8 cellular contexts compared by ENCODE assay signal in the genomic region with DNA sequence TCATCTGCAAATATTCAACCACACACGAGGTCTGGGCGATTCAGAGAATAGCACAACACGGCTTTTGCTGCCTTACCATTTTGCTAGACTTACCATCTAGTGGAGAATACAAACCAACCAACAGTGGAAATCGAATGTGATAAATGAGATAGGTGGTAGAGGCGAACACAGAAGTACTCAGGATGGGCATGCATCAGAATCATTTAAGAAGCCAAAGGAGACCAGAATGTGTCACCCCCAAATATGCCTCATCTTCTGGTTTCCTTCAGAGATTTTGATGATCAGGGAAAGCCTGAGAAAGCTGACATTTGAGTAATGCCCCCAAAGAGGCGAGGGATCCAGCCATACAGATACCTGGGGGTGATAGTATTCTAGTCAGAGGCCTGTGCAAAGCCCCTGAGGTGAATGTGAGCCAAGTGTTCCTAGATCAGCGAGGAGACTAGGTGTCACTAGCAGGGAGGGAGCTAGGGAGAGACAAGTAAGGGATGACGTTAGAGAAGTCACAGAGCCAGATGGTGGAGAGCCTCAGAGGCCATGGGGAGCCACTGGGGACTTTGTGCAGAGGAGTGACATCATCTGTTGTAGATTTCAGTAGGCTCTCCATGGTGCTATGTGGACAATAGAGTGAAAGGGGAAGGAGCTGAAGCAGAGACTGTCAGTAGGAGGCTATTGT. TPM values are rescaled to one million over a fixed set of nuclear protein-coding genes. Genes with fewer than 3 reads are reported as not detected.
A peak's percentile ranks its signal among the peaks of the same experiment; 100 is the strongest.
DNase-seq lines count a peak whose midpoint lies in the region; ATAC-seq, FAIRE-seq and TF ChIP-seq lines count a peak whose summit lies in the region.

No MANE protein-coding gene starts in this region.

- H3K27ac ChIP-seq in OCI-LY7 (ENCODE audit: low read depth, low read length, poor library complexity, severe bottlenecking) (peak overlapping the region; percentile 99), small intestine (ENCODE audit: low read depth in 1 of 2, low read length in 1 of 2) (peak overlapping the region; percentile 14 to 95), aorta (ENCODE audit: low read depth in 1 of 2, low read length in 2 of 2) (peak overlapping the region in 1 of 2 donors; percentile 40)

- H3K4me3 ChIP-seq in OCI-LY7 (ENCODE audit: low read depth, low read length, poor library complexity, severe bottlenecking) (peak overlapping the region; percentile 75), small intestine (ENCODE audit: low read depth in 1 of 2, low read length in 2 of 2) (no peak overlapping the region), aorta (ENCODE audit: low read length in 2 of 2) (no peak overlapping the region)

- no peaks in the 10 kb centered on the region for H4K20me1 ChIP-seq in OCI-LY7 (ENCODE audit: insufficient read depth, low read length)

- DNase-seq in activated CD8-positive, alpha-beta memory T cell treated with anti-CD3 and anti-CD28 coated beads, Interleukin-2, amount 50 U/mL, for 4 hours = peak; percentile 28
- DNase-seq in activated CD8-positive, alpha-beta memory T cell treated with anti-CD3 and anti-CD28 coated beads, Interleukin-2, amount 50 U/mL, for 48 hours = no peak
- peak; percentile 53 for DNase-seq in OCI-LY7 (ENCODE audit: low spot score)
- DNase-seq in effector CD4-positive, alpha-beta T cell = peak; percentile 7
- DNase-seq in small intestine = peak; percentile 10
- DNase-seq in NCI-H1694 (lab: John Stamatoyannopoulos, UW) = no peak
- no peak for DNase-seq in HuH-7.5 (ENCODE audit: low spot score)
- no peak for DNase-seq in aorta

- peaks cover 7% of the 10 kb centered on the region; the same call in 1 of the 2 replicates for H3K9me3 ChIP-seq in OCI-LY7 (ENCODE audit: low read length)
- H3K9me3 ChIP-seq in small intestine (ENCODE audit: control insufficient read depth, low read depth) = no peaks in the 10 kb centered on the region
- no peaks in the 10 kb centered on the region for H3K9me3 ChIP-seq in aorta (ENCODE audit: control insufficient read depth, low read length)

- no peaks in the 10 kb centered on the region for H3K9me2 ChIP-seq in OCI-LY7 (ENCODE audit: insufficient read depth, low read length)

- TF ChIP-seq CTCF in OCI-LY7 (conservative IDR thresholded peaks at IDR 0.05; ENCODE audit: low read length) = no peak

- H3K36me3 ChIP-seq in OCI-LY7 (ENCODE audit: insufficient read depth, low read length) (peaks cover 42% of the 10 kb centered on the region), small intestine (ENCODE audit: control insufficient read depth in 2 of 2, insufficient read depth in 2 of 2, low read length in 2 of 2) (no peaks in the 10 kb centered on the region), aorta (ENCODE audit: control insufficient read depth in 1 of 2, insufficient read depth in 2 of 2, low read length in 1 of 2) (no peaks in the 10 kb centered on the region)

- BruUV-seq in OCI-LY7 (replicated peaks; lab: Mats Ljungman, UMichigan) = no TSS peak

- H3K27me3 ChIP-seq in small intestine (ENCODE audit: control insufficient read depth in 2 of 2, insufficient read depth in 2 of 2, low read length in 2 of 2) (no peaks in the 10 kb centered on the region), aorta (ENCODE audit: control insufficient read depth in 1 of 2, insufficient read depth in 2 of 2, low read length in 1 of 2) (no peaks in the 10 kb centered on the region)

- POLR2A ChIA-PET in OCI-LY7 (lab: Charles Lee) = interaction anchor here (1.2 to 1.6 kb wide), 3 partner anchors 8 to 21 kb away, joined by 3 to 7 read pairs (median 4); no protein-coding TSS in a partner anchor

- WGBS in small intestine, 3 donors = 48 to 62% (median 52%) methylated on average over 8 of the region's 8 CpGs
- 57 to 59% methylated on average over 8 of the region's 8 CpGs for WGBS in aorta, 2 donors

- intact Hi-C loops in OCI-LY7 (cut with micrococcal nuclease; ENCODE audit: unreplicated experiment) = loop anchor here (5.0 kb wide), 1 partner anchor 287 kb away; a partner anchor contains a TSS
- intact Hi-C loops in aorta (cut with DNase I) = no loop called here

- peak overlapping the region; percentile 84 for H3K4me2 ChIP-seq in OCI-LY7 (ENCODE audit: low read length)

- no peak for FAIRE-seq in small intestine (lab: Jason Lieb, UNC)

- H2AFZ ChIP-seq in OCI-LY7 (ENCODE audit: low read length) = no peak overlapping the region

- H3K4me1 ChIP-seq in OCI-LY7 (ENCODE audit: insufficient read depth, low read length, poor library complexity, severe bottlenecking) (peaks cover 72% of the 10 kb centered on the region), small intestine (ENCODE audit: control insufficient read depth in 2 of 2, insufficient read depth in 1 of 2, low read depth in 1 of 2, low read length in 1 of 2) (no peaks in the 10 kb centered on the region), aorta (ENCODE audit: control insufficient read depth in 1 of 2, insufficient read depth in 2 of 2, low read length in 2 of 2) (peaks cover 0 to 5% of the 10 kb centered on the region in 2 donors)

- peaks cover 57% of the 10 kb centered on the region for H3K79me2 ChIP-seq in OCI-LY7 (ENCODE audit: insufficient read depth, low read depth, low read length)

- CTCF ChIA-PET in OCI-LY7 (lab: Charles Lee; ENCODE audit: unreplicated experiment) = interaction anchor here (0.6 kb wide), 1 partner anchor 15 kb away, joined by 3 read pairs; no protein-coding TSS in a partner anchor

- ATAC-seq in aorta (ENCODE audit: low FRiP score) = no peak

RNA-seq across cellular contexts. Expression of a gene that starts 1.7 kb away (rescaled TPM):
- 49.7 TPM in 2 replicates for total RNA-seq in OCI-LY7 (2014; rRNA removed; shearing (Covaris generic))
- 57.6 and 63.4 TPM in 2 replicates for total RNA-seq in OCI-LY7 (2022)
- polyA plus RNA-seq in small intestine = 1 to 10 TPM; 5.6 to 7.1 (median 5.7) TPM
- 10 to 100 TPM; 24.0 to 24.2 TPM for total RNA-seq in aorta
- 10 to 100 TPM; 10.2 to 13.4 TPM for polyA plus RNA-seq in aorta

Comparison
In these comparisons a context has a peak if more than half of its experiments do, and no peak if none do; other contexts are left out.
1. DNase-seq: peak in activated CD8-positive, alpha-beta memory T cell treated with anti-CD3 and anti-CD28 coated beads, Interleukin-2, amount 50 U/mL, for 4 hours (single experiment), OCI-LY7 (single experiment), effector CD4-positive, alpha-beta T cell (single experiment) and small intestine (single experiment); none in activated CD8-positive, alpha-beta memory T cell treated with anti-CD3 and anti-CD28 coated beads, Interleukin-2, amount 50 U/mL, for 48 hours (single experiment), NCI-H1694 (single experiment), HuH-7.5 (single experiment) and aorta (0 of 2).